Comparison of ENCODE assay signal across 18 cellular contexts in the genomic region with DNA sequence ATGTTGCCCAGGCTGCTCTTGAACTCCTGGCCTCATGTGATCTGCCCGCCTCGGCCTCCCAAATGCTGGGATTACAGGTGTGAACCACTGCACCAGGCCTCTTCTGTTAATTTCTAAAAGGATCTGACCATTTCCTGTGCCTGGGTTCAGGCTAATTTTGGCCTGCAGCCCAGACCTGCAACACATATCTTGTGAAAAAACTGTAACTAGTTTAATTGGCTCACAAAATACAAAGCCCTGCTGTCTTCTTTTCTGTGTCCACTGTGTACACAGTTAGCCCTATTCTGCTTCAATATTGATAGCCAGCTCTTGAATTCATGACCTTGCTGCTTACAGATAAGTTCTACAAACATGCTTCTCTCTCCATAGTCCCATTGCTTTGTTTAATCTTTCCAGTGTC.
DNase-seq lines count a peak whose midpoint lies in the region; ATAC-seq and TF ChIP-seq lines count a peak whose summit lies in the region.
"Had no signal": no experiment of that assay in that cellular context is flagged by ENCODE, and none has a peak within 500 bp of the region (broad histone marks: within the 10 kb centered on the region; RNA-seq: fewer than 3 reads in every experiment).

No MANE protein-coding gene starts in this region.

- H3K4me1 Mint-ChIP-seq in stimulated activated naive CD8-positive, alpha-beta T cell treated with anti-CD3 and anti-CD28 coated beads, Interleukin-15, amount 100 ng/mL, for 72 hours, result no peaks in the 10 kb centered on the region
- H3K4me1 Mint-ChIP-seq: CD4-positive, CD25-positive, alpha-beta regulatory T cell; stimulated activated memory B cell treated with anti-CD40 and anti-IgM and Interleukin-4, amounts not matched to agents 10 μg/mL and 1 μg/mL and 100 μg/mL, for 72 hours; T-helper 17 cell had no signal

- TF ChIP-seq EP300 in SK-N-SH (IDR thresholded peaks at IDR 0.05; ENCODE audit: borderline replicate concordance in 1 of 2, low read depth in 1 of 2, low read length in 1 of 2), result no peak

- no peaks in the 10 kb centered on the region for H3K9me3 ChIP-seq in SK-N-SH

- H3K79me2 ChIP-seq in SK-N-SH (ENCODE audit: insufficient read depth), result no peaks in the 10 kb centered on the region

- 70% methylated on average over 2 of the region's 2 CpGs for WGBS in SK-N-SH (ENCODE audit: low lambda C conversion rate)

- CTCF ChIA-PET in SK-N-SH (lab: Yijun Ruan, JAX), result no interaction called here

- no peak overlapping the region for H3K27ac Mint-ChIP-seq in stimulated activated naive CD8-positive, alpha-beta T cell treated with anti-CD3 and anti-CD28 coated beads, Interleukin-15, amount 100 ng/mL, for 72 hours
- H3K27ac Mint-ChIP-seq: CD4-positive, CD25-positive, alpha-beta regulatory T cell; stimulated activated memory B cell treated with anti-CD40 and anti-IgM and Interleukin-4, amounts not matched to agents 10 μg/mL and 1 μg/mL and 100 μg/mL, for 72 hours; T-helper 17 cell had no signal

- no peak for TF ChIP-seq RAD21 in SK-N-SH (IDR thresholded peaks at IDR 0.05; ENCODE audit: low read length)

- H3K4me1 ChIP-seq in SK-N-SH (ENCODE audit: control insufficient read depth in 1 of 2, insufficient read depth in 2 of 2, low read depth in 1 of 2, low read length in 1 of 2), result no peaks in the 10 kb centered on the region; a peak in 1 of 4 replicates
- H3K4me1 ChIP-seq: foreskin keratinocyte, left lung, spleen had no signal

- peak overlapping the region; percentile 14 for H3K27ac ChIP-seq in 22Rv1
- H3K27ac ChIP-seq in SK-N-SH (ENCODE audit: low read depth in 2 of 2, low read length in 1 of 2), result no peak overlapping the region
- H3K27ac ChIP-seq: foreskin keratinocyte, left lung, spleen had no signal

- no peak overlapping the region for H3K4me3 Mint-ChIP-seq in stimulated activated naive CD8-positive, alpha-beta T cell treated with anti-CD3 and anti-CD28 coated beads, Interleukin-15, amount 100 ng/mL, for 72 hours
- H3K4me3 Mint-ChIP-seq: CD4-positive, CD25-positive, alpha-beta regulatory T cell; stimulated activated memory B cell treated with anti-CD40 and anti-IgM and Interleukin-4, amounts not matched to agents 10 μg/mL and 1 μg/mL and 100 μg/mL, for 72 hours; T-helper 17 cell had no signal

- no peaks in the 10 kb centered on the region for H3K9me2 ChIP-seq in SK-N-SH

- H3F3A ChIP-seq in SK-N-SH (replicated peaks; ENCODE audit: insufficient read depth), result no peaks in the 10 kb centered on the region

- H3K9me3 Mint-ChIP-seq in stimulated activated naive CD8-positive, alpha-beta T cell treated with anti-CD3 and anti-CD28 coated beads, Interleukin-15, amount 100 ng/mL, for 72 hours, result peaks cover 0 to 8% of the 10 kb centered on the region in 2 donors

- no peaks in the 10 kb centered on the region for H3K27me3 ChIP-seq in SK-N-SH (ENCODE audit: insufficient read depth)
- H3K27me3 ChIP-seq: foreskin keratinocyte, left lung, spleen had no signal

- POLR2A ChIA-PET in SK-N-SH (lab: Yijun Ruan, JAX), result no interaction called here

- H3K9ac ChIP-seq in SK-N-SH, result no peak overlapping the region

- H2AFZ ChIP-seq in SK-N-SH (ENCODE audit: low read depth), result no peak overlapping the region

- ATAC-seq in left colon (peak; percentile 74), omental fat pad (ENCODE audit: low FRiP score) (no peak)
- ATAC-seq in stimulated activated naive CD8-positive, alpha-beta T cell treated with anti-CD3 and anti-CD28 coated beads, Interleukin-15, amount 100 ng/mL, for 72 hours, result no peak
- ATAC-seq: foreskin keratinocyte; left lung; stimulated activated memory B cell treated with anti-CD40 and anti-IgM and Interleukin-4, amounts not matched to agents 10 μg/mL and 1 μg/mL and 100 μg/mL, for 72 hours; T-helper 17 cell had no signal

- DNase-seq in HT1080 (ENCODE audit: low read depth) (peak; percentile 34), OCI-M1 (lab: John Stamatoyannopoulos, UW) (peak; percentile 17), left colon (peak; percentile 6 to 32), SK-N-SH (no peak), omental fat pad (ENCODE audit: low spot score) (no peak), GM19240 (ENCODE audit: insufficient read length, low spot score) (no peak)
- no peak for DNase-seq in stimulated activated naive CD8-positive, alpha-beta T cell treated with anti-CD3 and anti-CD28 coated beads, Interleukin-15, amount 100 ng/mL, for 72 hours
- DNase-seq: activated CD4-positive, alpha-beta T cell treated with anti-CD3 and anti-CD28 coated beads for 1 hour; activated naive CD4-positive, alpha-beta T cell; anterior cingulate cortex; CD4-positive, CD25-positive, alpha-beta regulatory T cell; cortex of kidney; foreskin keratinocyte; left lung; spleen; T-helper 17 cell had no signal

- no peaks in the 10 kb centered on the region for H3K36me3 ChIP-seq in SK-N-SH (replicated peaks in 1 of 2; ENCODE audit: control insufficient read depth in 1 of 2, insufficient read depth in 2 of 2, low read length in 1 of 2)
- H3K36me3 ChIP-seq: left lung, spleen had no signal

- intact Hi-C loops in left colon (cut with DNase I, micrococcal nuclease), result no loop called here

- no peak overlapping the region for H3K4me3 ChIP-seq in SK-N-SH (ENCODE audit: low read depth in 2 of 2, low read length in 1 of 2)
- H3K4me3 ChIP-seq: left lung, spleen had no signal

- no peaks in the 10 kb centered on the region for H4K20me1 ChIP-seq in SK-N-SH (ENCODE audit: insufficient read depth)

- TF ChIP-seq CTCF in 22Rv1 (IDR thresholded peaks at IDR 0.05) (no peak), SK-N-SH (IDR thresholded peaks at IDR 0.05) (no peak), omental fat pad (IDR thresholded peaks at IDR 0.05) (no peak)

- H3K4me2 ChIP-seq in SK-N-SH, result no peak overlapping the region

- H3K27me3 Mint-ChIP-seq in stimulated activated naive CD8-positive, alpha-beta T cell treated with anti-CD3 and anti-CD28 coated beads, Interleukin-15, amount 100 ng/mL, for 72 hours, result no peaks in the 10 kb centered on the region
- H3K27me3 Mint-ChIP-seq: stimulated activated memory B cell treated with anti-CD40 and anti-IgM and Interleukin-4, amounts not matched to agents 10 μg/mL and 1 μg/mL and 100 μg/mL, for 72 hours; T-helper 17 cell had no signal

TF ChIP-seq in SK-N-SH, 30 proteins besides CTCF, POLR2A, EP300 and RAD21:
- TF ChIP-seq POLR2AphosphoS5 (IDR thresholded peaks at IDR 0.05; ENCODE audit: low read depth, low read length) (no peak), RXRA (IDR thresholded peaks at IDR 0.05; ENCODE audit: borderline replicate concordance, low read depth) (no peak), SMC3 (IDR thresholded peaks at IDR 0.05; ENCODE audit: low read depth, low read length) (no peak), JUND (IDR thresholded peaks at IDR 0.05) (no peak)
- TF ChIP-seq, protein P1, sequence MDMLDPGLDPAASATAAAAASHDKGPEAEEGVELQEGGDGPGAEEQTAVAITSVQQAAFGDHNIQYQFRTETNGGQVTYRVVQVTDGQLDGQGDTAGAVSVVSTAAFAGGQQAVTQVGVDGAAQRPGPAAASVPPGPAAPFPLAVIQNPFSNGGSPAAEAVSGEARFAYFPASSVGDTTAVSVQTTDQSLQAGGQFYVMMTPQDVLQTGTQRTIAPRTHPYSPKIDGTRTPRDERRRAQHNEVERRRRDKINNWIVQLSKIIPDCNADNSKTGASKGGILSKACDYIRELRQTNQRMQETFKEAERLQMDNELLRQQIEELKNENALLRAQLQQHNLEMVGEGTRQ (IDR thresholded peaks at IDR 0.05; ENCODE audit: borderline replicate concordance, low read depth, low read length), result no peak

Comparison
In these comparisons a context has a peak if more than half of its experiments do, and no peak if none do; other contexts are left out.
1. DNase-seq: peak in HT1080 (single experiment), OCI-M1 (single experiment) and left colon (2 of 2); none in SK-N-SH (single experiment), stimulated activated naive CD8-positive, alpha-beta T cell treated with anti-CD3 and anti-CD28 coated beads, Interleukin-15, amount 100 ng/mL, for 72 hours (0 of 2), omental fat pad (single experiment) and GM19240 (single experiment).